Comparison of ENCODE assay signal across 30 cellular contexts in the genomic region with DNA sequence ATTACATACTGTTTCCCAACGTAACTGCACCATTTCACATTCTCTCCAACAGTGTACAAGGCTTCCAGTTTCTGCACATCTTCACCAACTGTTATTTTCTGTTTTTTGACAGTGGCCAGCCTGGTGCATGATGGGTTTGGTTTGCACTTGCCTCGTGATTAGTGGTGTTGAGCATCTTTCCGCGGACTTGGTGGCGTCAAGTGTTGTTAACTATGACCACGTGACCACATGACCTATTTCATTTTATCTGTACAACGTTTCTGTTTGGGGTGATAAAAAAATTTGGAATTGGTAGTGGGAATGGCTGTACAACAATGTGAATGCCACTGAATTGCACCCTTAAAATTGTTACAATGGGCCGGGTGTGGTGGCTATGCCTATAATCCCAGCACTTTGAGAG. TPM values are rescaled to one million over a fixed set of nuclear protein-coding genes. Genes with fewer than 3 reads are reported as not detected.
"Had no signal": no experiment of that assay in that cellular context is flagged by ENCODE, and none has a peak within 500 bp of the region (broad histone marks: within the 10 kb centered on the region; RNA-seq: fewer than 3 reads in every experiment).

No MANE protein-coding gene starts in this region.

- H3K9me3 Mint-ChIP-seq: mesothelial cell of epicardium, naive B cell, nephron progenitor cell, type B pancreatic cell had no signal

- H3K36me3 Mint-ChIP-seq: mesothelial cell of epicardium, naive B cell, type B pancreatic cell had no signal

- ATAC-seq: foreskin keratinocyte, gastroesophageal sphincter, heart left ventricle, left cardiac atrium, left lung, mucosa of descending colon, psoas muscle, right cardiac atrium had no signal

- H3K4me1 ChIP-seq: foreskin keratinocyte had no signal

- H3K4me3 Mint-ChIP-seq: mesothelial cell of epicardium, type B pancreatic cell had no signal

- H3K27me3 Mint-ChIP-seq: naive B cell had no signal

- H3K9me3 ChIP-seq: esophagus muscularis mucosa, gastroesophageal sphincter, heart left ventricle, left lung, mucosa of descending colon, ovary, psoas muscle, spleen, testis, tibial artery had no signal

- H3K27me3 ChIP-seq: esophagus muscularis mucosa, gastroesophageal sphincter, heart left ventricle, left lung, ovary, spleen, testis, tibial artery had no signal

- H3K27ac ChIP-seq: coronary artery, esophagus muscularis mucosa, foreskin keratinocyte, gastroesophageal sphincter, heart left ventricle, hepatocyte, left lung, ovary, psoas muscle, skin epidermis, spleen, testis, tibial artery had no signal

- FAIRE-seq: endothelial cell of umbilical vein, islet of Langerhans had no signal

- H3K36me3 ChIP-seq: esophagus muscularis mucosa, gastroesophageal sphincter, heart left ventricle, left lung, ovary, spleen, tibial artery had no signal

- H3K4me2 ChIP-seq: hepatocyte had no signal

- H3K27ac Mint-ChIP-seq: mesothelial cell of epicardium, nephron progenitor cell, type B pancreatic cell had no signal

- DNase-seq: dermis blood vessel endothelial cell; effector memory CD4-positive, alpha-beta T cell; foreskin keratinocyte; heart left ventricle; left cardiac atrium; left lung; mesenchymal stem cell; mucosa of descending colon; naive B cell; nephron progenitor cell; occipital lobe; ovary; psoas muscle; spleen; stimulated activated CD4-positive, alpha-beta T cell treated with anti-CD3 and anti-CD28 coated beads, Interleukin-4, amount 100 ng/mL, for 1 hour; stimulated activated CD8-positive, alpha-beta memory T cell treated with anti-CD3 and anti-CD28 coated beads, Interleukin-4, amount 100 ng/mL, for 48 hours; stimulated activated naive CD4-positive, alpha-beta T cell; substantia nigra; testis; tibial artery had no signal

- H3K4me3 ChIP-seq: coronary artery, esophagus muscularis mucosa, gastroesophageal sphincter, heart left ventricle, hepatocyte, left lung, mucosa of descending colon, ovary, psoas muscle, skin epidermis, spleen, testis, tibial artery had no signal

RNA-seq across cellular contexts. Expression of a gene that starts 2.5 kb away (rescaled TPM):
- total RNA-seq: foreskin keratinocyte had no signal
